ENCODE assay signal across 8 cellular contexts in genomic region chr5:176609724-176610429, GRCh38. TPM values are rescaled to one million over a fixed set of nuclear protein-coding genes. Genes with fewer than 3 reads are reported as not detected.
DNase-seq lines count a peak whose midpoint lies in the region; ATAC-seq and TF ChIP-seq lines count a peak whose summit lies in the region.

TSS of gene GPRIN1 (minus strand) at chr5:176610156. CDS start at chr5:176599834, 10,322 bp downstream.

- H3K4me3 Mint-ChIP-seq in T-cell: peak within 1 kb of the TSS; percentile 84 to 91 (median 85)

- H3K27me3 ChIP-seq in iPS-15b (ENCODE audit: control insufficient read depth, insufficient read depth, low read length): peaks cover 23% of the 10 kb centered on the region
- H3K27me3 ChIP-seq in spleen (replicated peaks in 1 of 7): peaks cover 0 to 55% (median 7%) of the 10 kb centered on the region in 7 donors

- intact Hi-C loops in spleen (cut with DNase I; ENCODE audit: low total_unique reads): no loop called here

- POLR2A ChIA-PET in T-cell (lab: Charles Lee): no interaction called here

- no peaks in the 10 kb centered on the region for H3K9me3 Mint-ChIP-seq in T-cell

- no peak for TF ChIP-seq POLR2A in spleen (IDR thresholded peaks at IDR 0.05)

- H3K36me3 ChIP-seq in iPS-15b (ENCODE audit: control insufficient read depth, insufficient read depth, low read length): no peaks in the 10 kb centered on the region
- H3K36me3 ChIP-seq in spleen: no peaks in the 10 kb centered on the region

- H3K4me3 ChIP-seq in astrocyte of the spinal cord (ENCODE audit: low read depth, low read length) (peak within 1 kb of the TSS; percentile 47), iPS-15b (ENCODE audit: low read depth, low read length) (peak within 1 kb of the TSS; percentile 76), spleen (peak within 1 kb of the TSS; percentile 58 to 89 (median 76))

- H3K36me3 Mint-ChIP-seq in T-cell: no peaks in the 10 kb centered on the region

- H3K4me1 ChIP-seq in iPS-15b (ENCODE audit: control insufficient read depth, insufficient read depth, low read length): peaks cover 4% of the 10 kb centered on the region
- peaks cover 0 to 23% (median 15%) of the 10 kb centered on the region in 6 donors for H3K4me1 ChIP-seq in spleen

- peak within 1 kb of the TSS in 3 of 8 donors; percentile 23 to 55 (median 29) for H3K27ac ChIP-seq in spleen

- in situ Hi-C loops in KBM-7 (cut with MboI; ENCODE audit: low pct_unique_long_range_greater_than_20kb, low sequenced_read_pairs): no loop called here
- in situ Hi-C loops in astrocyte of the spinal cord (cut with HindIII; ENCODE audit: low sequenced_read_pairs): no loop called here

- ATAC-seq in GM21723 (IDR thresholded peaks at IDR 0.05; ENCODE audit: unreplicated experiment) (peak; percentile 74), T-cell (replicated peaks in 1 of 4) (peak; percentile 72 to 77 (median 74)), GM18870 (IDR thresholded peaks at IDR 0.05; ENCODE audit: unreplicated experiment) (no peak)

- DNase-seq in GM04504 (ENCODE audit: low read depth) (peak; percentile 27), KBM-7 (peak; percentile 45), T-cell (peak in 17 of 34 experiments; percentile 4 to 54 (median 21)), astrocyte of the spinal cord (ENCODE audit: low read depth, low spot score) (peak; percentile 40), spleen (peak; percentile 88)

- peaks cover 8 to 12% (median 11%) of the 10 kb centered on the region in 3 donors for H3K4me1 Mint-ChIP-seq in T-cell

- H3K27me3 Mint-ChIP-seq in T-cell: peaks cover 26 to 30% of the 10 kb centered on the region in 2 donors

- H3K9me3 ChIP-seq in iPS-15b (ENCODE audit: control insufficient read depth, insufficient read depth, low read length) (no peaks in the 10 kb centered on the region), spleen (no peaks in the 10 kb centered on the region)

- WGBS in spleen, 5 donors: 1 to 3% (median 1%) methylated on average over 14 to 100 of the region's 100 CpGs

- H3K27ac Mint-ChIP-seq in T-cell: peak within 1 kb of the TSS; percentile 59 to 66

- TF ChIP-seq CTCF in astrocyte of the spinal cord (IDR thresholded peaks at IDR 0.05; ENCODE audit: low read depth, low read length) (peak; percentile 24), spleen (IDR thresholded peaks at IDR 0.05 in 8 of 11, conservative IDR thresholded peaks at IDR 0.05 in 3 of 11) (peak in 6 of 11 experiments; percentile 23 to 37 (median 28))

- peak within 1 kb of the TSS; percentile 54 for H3K9ac ChIP-seq in iPS-15b (ENCODE audit: low read depth, low read length)

- CTCF ChIA-PET in T-cell (lab: Charles Lee): no interaction called here

RNA-seq across cellular contexts. Expression of gene GPRIN1, which starts in this region (rescaled TPM):
- 1 to 10 TPM in 1 of 5 donors, under 1 TPM in 4; 0.33 to 1.2 (median 0.64) TPM for total RNA-seq in T-cell
- 1 to 10 TPM in 4 of 7 donors, under 1 TPM in 3; 0.52 to 1.3 (median 1.1) TPM for total RNA-seq in spleen
- under 1 TPM; 0.13 to 0.48 (median 0.46) TPM for polyA plus RNA-seq in spleen
